Comparison of ENCODE assay signal across 21 cellular contexts in the genomic region with DNA sequence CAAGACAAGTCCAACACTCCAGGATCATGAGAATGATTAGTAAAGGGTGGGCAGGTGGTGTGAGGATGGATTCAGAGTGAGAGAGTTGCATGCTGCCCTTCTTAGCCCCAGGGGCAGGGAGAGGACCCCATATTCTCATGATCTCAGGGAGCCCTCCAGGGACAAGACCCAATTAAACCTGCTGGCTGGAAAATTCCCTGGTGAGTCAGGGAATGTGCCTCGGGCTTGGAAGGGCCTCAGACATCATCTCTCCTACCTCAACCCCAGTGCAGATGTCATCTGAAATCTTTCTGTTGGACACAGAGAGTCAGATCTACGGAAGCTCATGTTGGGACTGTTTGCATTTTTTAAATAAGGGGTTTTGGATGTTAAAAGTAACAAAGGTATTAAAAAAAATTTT. TPM values are rescaled to one million over a fixed set of nuclear protein-coding genes. Genes with fewer than 3 reads are reported as not detected.
DNase-seq lines count a peak whose midpoint lies in the region; ATAC-seq and TF ChIP-seq lines count a peak whose summit lies in the region.
"Had no signal": no experiment of that assay in that cellular context is flagged by ENCODE, and none has a peak within 500 bp of the region (broad histone marks: within the 10 kb centered on the region; RNA-seq: fewer than 3 reads in every experiment).

No MANE protein-coding gene starts in this region.

- peak overlapping the region; percentile 42; the same call in 1 of the 2 replicates for H3K4me2 ChIP-seq in PC-3 (ENCODE audit: low read length)
- H3K4me2 ChIP-seq: BLaER1 had no signal

- peaks cover 24% of the 10 kb centered on the region for H3K9me3 Mint-ChIP-seq in activated CD4-positive, alpha-beta T cell treated with anti-CD3 and anti-CD28 coated beads, Interleukin-2, amount 10 ng/mL, durations not matched to agents 24 days and 14 days
- H3K9me3 Mint-ChIP-seq: effector memory CD8-positive, alpha-beta T cell had no signal

- POLR2A ChIA-PET in PC-3 (lab: Charles Lee; ENCODE audit: unreplicated experiment): no interaction called here

- H3K27me3 ChIP-seq in PC-3 (ENCODE audit: low read length) (no peaks in the 10 kb centered on the region), adrenal gland (no peaks in the 10 kb centered on the region)
- H3K27me3 ChIP-seq: BLaER1, Peyer's patch had no signal

- peak overlapping the region; percentile 98 for H3K27ac ChIP-seq in PC-3 (ENCODE audit: low read length)
- no peak overlapping the region for H3K27ac ChIP-seq in adrenal gland
- H3K27ac ChIP-seq: BLaER1, HL-60, Peyer's patch had no signal

- no peaks in the 10 kb centered on the region for H3K9me3 ChIP-seq in PC-3 (ENCODE audit: low read length)
- no peaks in the 10 kb centered on the region for H3K9me3 ChIP-seq in adrenal gland (replicated peaks in 1 of 3)
- H3K9me3 ChIP-seq: Peyer's patch had no signal

- H3K4me3 ChIP-seq in PC-3 (ENCODE audit: low read length) (no peak overlapping the region), epithelial cell of esophagus (ENCODE audit: low read length) (no peak overlapping the region), adrenal gland (no peak overlapping the region)
- H3K4me3 ChIP-seq: BLaER1, Peyer's patch had no signal

- intact Hi-C loops in activated CD4-positive, alpha-beta T cell treated with anti-CD3 and anti-CD28 coated beads, Interleukin-2, amount 10 ng/mL, durations not matched to agents 24 days and 14 days (cut with micrococcal nuclease): no loop called here
- intact Hi-C loops in PC-3 (cut with micrococcal nuclease) (loop anchor here (1.0 kb wide), 1 partner anchor 168 kb away; no protein-coding TSS in a partner anchor), adrenal gland (cut with DNase I) (no loop called here)

- 62 to 75% (median 67%) methylated on average over 2 of the region's 2 CpGs for WGBS in adrenal gland, 4 donors

- no peak overlapping the region for H2AFZ ChIP-seq in PC-3 (ENCODE audit: low read length)

- peak overlapping the region; percentile 88 for H3K9ac ChIP-seq in PC-3 (ENCODE audit: low read length)
- H3K9ac ChIP-seq: BLaER1 had no signal

- no peaks in the 10 kb centered on the region for H4K20me1 ChIP-seq in PC-3 (ENCODE audit: low read length)
- H4K20me1 ChIP-seq: BLaER1 had no signal

- peaks cover 7% of the 10 kb centered on the region for H3K4me1 Mint-ChIP-seq in activated CD4-positive, alpha-beta T cell treated with anti-CD3 and anti-CD28 coated beads, Interleukin-2, amount 10 ng/mL, durations not matched to agents 24 days and 14 days

- no peaks in the 10 kb centered on the region for H3K27me3 Mint-ChIP-seq in activated CD4-positive, alpha-beta T cell treated with anti-CD3 and anti-CD28 coated beads, Interleukin-2, amount 10 ng/mL, durations not matched to agents 24 days and 14 days
- H3K27me3 Mint-ChIP-seq: activated naive CD4-positive, alpha-beta T cell treated with anti-CD3 and anti-CD28 coated beads, Interleukin-2, amount 50 U/mL, for 24 hours had no signal

- H3K4me1 ChIP-seq in PC-3 (ENCODE audit: insufficient read depth, low read length): peaks cover 47% of the 10 kb centered on the region
- no peaks in the 10 kb centered on the region for H3K4me1 ChIP-seq in adrenal gland (replicated peaks in 1 of 2)
- H3K4me1 ChIP-seq: BLaER1, Peyer's patch had no signal

- no peaks in the 10 kb centered on the region for H3K79me2 ChIP-seq in PC-3 (ENCODE audit: low read length)

- no TSS peak for BruUV-seq in PC-3 (replicated peaks; lab: Mats Ljungman, UMichigan)

- no peak overlapping the region for H3K27ac Mint-ChIP-seq in activated CD4-positive, alpha-beta T cell treated with anti-CD3 and anti-CD28 coated beads, Interleukin-2, amount 10 ng/mL, durations not matched to agents 24 days and 14 days
- H3K27ac Mint-ChIP-seq: activated naive CD4-positive, alpha-beta T cell treated with anti-CD3 and anti-CD28 coated beads, Interleukin-2, amount 50 U/mL, for 24 hours had no signal

- TF ChIP-seq CTCF in PC-3 (conservative IDR thresholded peaks at IDR 0.05; ENCODE audit: low read depth, low read length) (no peak), epithelial cell of esophagus (IDR thresholded peaks at IDR 0.05; ENCODE audit: insufficient read depth, low read depth, low read length, missing control alignments) (no peak), adrenal gland (IDR thresholded peaks at IDR 0.05) (no peak)

- ATAC-seq in PC-3 (peak; percentile 3; the same call in 1 of the 2 replicates), HG03457 (IDR thresholded peaks at IDR 0.05; ENCODE audit: unreplicated experiment) (no peak)
- ATAC-seq: activated CD4-positive, CD25-positive, alpha-beta regulatory T cell treated with anti-CD3 and anti-CD28 coated beads, Interleukin-2, amount 50 U/mL, for 24 hours; effector memory CD8-positive, alpha-beta T cell; SK-N-SH treated with all-trans-retinoic acid at 6 μM for 48 hours had no signal

- H3K4me3 Mint-ChIP-seq in activated CD4-positive, alpha-beta T cell treated with anti-CD3 and anti-CD28 coated beads, Interleukin-2, amount 10 ng/mL, durations not matched to agents 24 days and 14 days: no peak overlapping the region
- H3K4me3 Mint-ChIP-seq: activated naive CD4-positive, alpha-beta T cell treated with anti-CD3 and anti-CD28 coated beads, Interleukin-2, amount 50 U/mL, for 24 hours; effector memory CD8-positive, alpha-beta T cell had no signal

- peaks cover 25% of the 10 kb centered on the region for H3K36me3 Mint-ChIP-seq in activated CD4-positive, alpha-beta T cell treated with anti-CD3 and anti-CD28 coated beads, Interleukin-2, amount 10 ng/mL, durations not matched to agents 24 days and 14 days (ENCODE audit: low read depth)

- TF ChIP-seq POLR2A in adrenal gland (IDR thresholded peaks at IDR 0.05): no peak

- peaks cover 21% of the 10 kb centered on the region for H3F3A ChIP-seq in PC-3 (ENCODE audit: low read length, unreplicated experiment)

- CTCF ChIA-PET in PC-3 (lab: Charles Lee): interaction anchor here (1.1 kb wide), 1 partner anchor 57 kb away, joined by 3 read pairs; no protein-coding TSS in a partner anchor

- DNase-seq in activated CD4-positive, alpha-beta T cell treated with anti-CD3 and anti-CD28 coated beads, Interleukin-2, amount 10 ng/mL, durations not matched to agents 24 days and 14 days: peak; percentile 15
- no peak for DNase-seq in activated CD4-positive, alpha-beta T cell treated with anti-CD3 and anti-CD28 coated beads for 1 hour
- peak; percentile 79 for DNase-seq in PC-3
- peak; percentile 34 for DNase-seq in epithelial cell of esophagus (ENCODE audit: low read depth)
- DNase-seq in renal cortical epithelial cell (ENCODE audit: low read depth): peak; percentile 53
- DNase-seq in NK-92 (lab: John Stamatoyannopoulos, UW; ENCODE audit: unreplicated experiment): no peak
- DNase-seq in adrenal gland: no peak
- DNase-seq: effector memory CD8-positive, alpha-beta T cell; head of caudate nucleus; NCI-H1694; NCI-H2227 treated with DMSO at 0.1 percent for 48 hours; NCI-H82; occipital lobe; Peyer's patch had no signal

- H3K36me3 ChIP-seq in PC-3 (ENCODE audit: low read depth, low read length): no peaks in the 10 kb centered on the region; the same call in 1 of the 2 replicates
- no peaks in the 10 kb centered on the region for H3K36me3 ChIP-seq in adrenal gland (replicated peaks in 1 of 2)
- H3K36me3 ChIP-seq: BLaER1, Peyer's patch had no signal

- 0 out of 2 replicates have a peak, but pooled peaks cover 5% of the 10 kb centered on the region for H3K9me2 ChIP-seq in PC-3 (replicated peaks; ENCODE audit: low read length)

RNA-seq across cellular contexts. Expression of gene SIRPD, which starts 9.2 kb away (rescaled TPM):
- not detected in 2 replicates for total RNA-seq in activated CD4-positive, alpha-beta T cell treated with anti-CD3 and anti-CD28 coated beads, Interleukin-2, amount 10 ng/mL, durations not matched to agents 24 days and 14 days
- total RNA-seq in PC-3 (2014; rRNA removed) (0.18 and 0.23 TPM in 2 replicates), renal cortical epithelial cell (not detected in 2 replicates), adrenal gland (1 to 10 TPM in 1 of 8 donors, under 1 TPM in 1, not detected in 6; 0.43 to 3.3 TPM)
- polyA plus RNA-seq in adrenal gland: 1 to 10 TPM in 1 of 3 donors, not detected in 2; 1.5 TPM
- total RNA-seq: lung microvascular endothelial cell, occipital lobe, Peyer's patch had no signal

RNA-seq across cellular contexts. Expression of gene SIRPB1, which starts 53.1 kb away (rescaled TPM):
- 0.82 and 2.8 TPM in 2 replicates for total RNA-seq in activated CD4-positive, alpha-beta T cell treated with anti-CD3 and anti-CD28 coated beads, Interleukin-2, amount 10 ng/mL, durations not matched to agents 24 days and 14 days
- total RNA-seq in PC-3 (2014; rRNA removed): 1.7 and 11.6 TPM in 2 replicates
- total RNA-seq in renal cortical epithelial cell: 3.3 and 6.7 TPM in 2 replicates
- total RNA-seq in adrenal gland: 10 to 100 TPM in 1 of 8 donors, 1 to 10 TPM in 6, under 1 TPM in 1; 0.49 to 15.1 (median 5.6) TPM
- 1 to 10 TPM in 2 of 3 donors, under 1 TPM in 1; 0.51 to 4.0 (median 3.7) TPM for polyA plus RNA-seq in adrenal gland

Comparison
In these comparisons a context has a peak if more than half of its experiments do, and no peak if none do; other contexts are left out.
1. DNase-seq: peak in activated CD4-positive, alpha-beta T cell treated with anti-CD3 and anti-CD28 coated beads, Interleukin-2, amount 10 ng/mL, durations not matched to agents 24 days and 14 days (single experiment), PC-3 (single experiment), epithelial cell of esophagus (single experiment) and renal cortical epithelial cell (single experiment); none in activated CD4-positive, alpha-beta T cell treated with anti-CD3 and anti-CD28 coated beads for 1 hour (single experiment), NK-92 (single experiment) and adrenal gland (0 of 7).